Comparison of ENCODE assay signal across 8 cellular contexts in the genomic region with DNA sequence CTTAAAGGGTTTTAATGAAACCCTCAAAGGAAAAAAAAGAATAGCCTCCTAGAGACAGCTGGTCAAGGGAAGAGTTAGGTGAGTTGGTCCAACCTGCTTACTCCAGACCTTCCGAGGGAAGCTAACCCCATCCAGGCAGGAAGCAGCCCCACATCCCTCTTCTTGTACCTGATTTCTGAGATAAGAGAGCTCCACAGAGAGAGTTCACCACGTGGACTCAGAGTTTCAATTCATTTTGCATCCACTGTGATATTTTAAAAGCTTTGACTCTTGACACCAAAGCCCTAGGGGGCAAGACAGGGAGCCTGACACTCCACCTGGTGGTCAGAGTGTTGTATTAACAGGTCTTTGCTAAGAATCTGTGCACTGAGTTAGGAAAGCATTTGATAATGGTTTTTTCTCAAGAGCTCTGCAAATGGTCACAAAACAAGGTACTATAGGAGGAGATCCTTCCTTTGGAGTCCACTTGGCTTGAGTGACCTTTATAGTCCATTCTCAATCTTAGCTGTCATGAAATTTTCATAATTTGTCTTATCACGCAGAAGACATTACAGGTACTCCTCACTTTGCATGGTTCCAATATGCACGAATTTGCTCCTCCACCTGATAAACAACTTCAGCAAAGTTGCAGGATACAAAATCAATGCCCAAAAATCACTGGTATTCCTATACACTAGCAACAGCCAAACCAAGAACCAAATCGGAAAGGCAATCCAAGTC. TPM values are rescaled to one million over a fixed set of nuclear protein-coding genes. Genes with fewer than 3 reads are reported as not detected.
A peak's percentile ranks its signal among the peaks of the same experiment; 100 is the strongest.
DNase-seq lines count a peak whose midpoint lies in the region; ATAC-seq and TF ChIP-seq lines count a peak whose summit lies in the region.

No MANE protein-coding gene starts in this region.

- DNase-seq in DMS79 treated with DMSO at 0.1 percent for 48 hours (lab: John Stamatoyannopoulos, UW) (peak; percentile 43), HuH-7.5 (ENCODE audit: low spot score) (peak; percentile 32), RKO (ENCODE audit: low spot score) (peak; percentile 66), glomerular visceral epithelial cell (ENCODE audit: extremely low spot score) (peak; percentile 35), sigmoid colon (no peak), cerebellum (ENCODE audit: low spot score) (no peak)
- DNase-seq in activated T-helper 1 cell treated with anti-CD3 and anti-CD28 coated beads, Interleukin-2, amount 50 U/mL, for 16 hours (ENCODE audit: low read depth in 1 of 2, low spot score in 1 of 2): peak; percentile 38 to 52

- no peaks in the 10 kb centered on the region for H3K36me3 ChIP-seq in sigmoid colon

- no peak overlapping the region for H3K27ac ChIP-seq in sigmoid colon

- H3K9me3 ChIP-seq in sigmoid colon: peaks cover 0 to 9% (median 0%) of the 10 kb centered on the region in 4 donors

- 71 to 73% methylated on average over 5 of the region's 5 CpGs for WGBS in sigmoid colon, 2 donors

- intact Hi-C loops in sigmoid colon (cut with DNase I): loop anchor here (2.0 kb wide), 1 partner anchor 133 kb away; no protein-coding TSS in a partner anchor

- H3K4me3 ChIP-seq in sigmoid colon: no peak overlapping the region

- TF ChIP-seq POLR2A in sigmoid colon (IDR thresholded peaks at IDR 0.05): no peak

- H3K4me1 ChIP-seq in sigmoid colon: peaks cover 0 to 6% (median 2%) of the 10 kb centered on the region in 4 donors

- TF ChIP-seq EP300 in sigmoid colon (IDR thresholded peaks at IDR 0.05): no peak

- TF ChIP-seq CTCF in sigmoid colon (IDR thresholded peaks at IDR 0.05): peak; percentile 13 to 59 (median 48)

- no peaks in the 10 kb centered on the region for H3K27me3 ChIP-seq in sigmoid colon

- peak; percentile 87 for ATAC-seq in GM21515 (IDR thresholded peaks at IDR 0.05; ENCODE audit: unreplicated experiment)

RNA-seq across cellular contexts. Expression of a gene that starts 56.1 kb away (rescaled TPM):
- 10 to 100 TPM in 1 of 4 donors, 1 to 10 TPM in 3; 6.1 to 10.9 (median 6.7) TPM for total RNA-seq in sigmoid colon
- 10 to 100 TPM in 1 of 3 donors, 1 to 10 TPM in 2; 1.6 to 29.7 (median 1.8) TPM for polyA plus RNA-seq in sigmoid colon
- 34.9 TPM for total RNA-seq in cerebellum

Comparison
In these comparisons a context has a peak if more than half of its experiments do, and no peak if none do; other contexts are left out.
1. DNase-seq: peak in DMS79 treated with DMSO at 0.1 percent for 48 hours (single experiment), HuH-7.5 (single experiment), RKO (single experiment), activated T-helper 1 cell treated with anti-CD3 and anti-CD28 coated beads, Interleukin-2, amount 50 U/mL, for 16 hours (2 of 2) and glomerular visceral epithelial cell (single experiment); none in sigmoid colon (single experiment) and cerebellum (single experiment).